8 cellular contexts compared by ENCODE assay signal in the genomic region with DNA sequence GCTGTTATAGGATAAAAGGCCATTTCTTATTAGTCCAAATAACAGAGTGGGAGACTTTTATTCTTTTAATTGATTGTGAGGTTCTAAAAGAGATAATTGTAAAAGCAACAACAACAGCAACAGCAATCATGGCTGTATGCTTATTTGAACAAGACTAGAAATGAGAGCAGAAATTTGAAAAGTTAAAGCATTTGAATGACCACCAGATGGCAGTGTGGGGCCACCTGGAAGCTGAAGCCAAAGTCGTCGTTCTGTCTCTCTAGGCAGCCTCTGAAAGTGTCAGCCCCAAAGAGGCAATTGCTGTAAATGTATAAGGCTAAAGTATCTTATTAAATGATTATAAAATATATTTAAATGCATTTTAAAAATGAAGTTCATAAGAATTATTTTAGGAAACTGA. TPM values are rescaled to one million over a fixed set of nuclear protein-coding genes. Genes with fewer than 3 reads are reported as not detected.
A peak's percentile ranks its signal among the peaks of the same experiment; 100 is the strongest.
DNase-seq lines count a peak whose midpoint lies in the region; ATAC-seq, FAIRE-seq and TF ChIP-seq lines count a peak whose summit lies in the region.

No MANE protein-coding gene starts in this region.

- no CpG with 5 or more reads among the region's 2 CpGs for WGBS in iPS DF 6.9 (ENCODE audit: insufficient coverage, insufficient read length)

- H2AFZ ChIP-seq in HCT116 (ENCODE audit: low read depth, low read length, poor library complexity, severe bottlenecking) = no peak overlapping the region
- no peak overlapping the region for H2AFZ ChIP-seq in astrocyte (ENCODE audit: low read depth, low read length)

- H3K4me1 Mint-ChIP-seq in astrocyte (ENCODE audit: low read depth, unreplicated experiment) = no peaks in the 10 kb centered on the region

- H3K9me3 ChIP-seq in HCT116 (ENCODE audit: control insufficient read depth in 1 of 2, insufficient read depth in 1 of 2, low read depth in 1 of 2, low read length in 2 of 2) (no peaks in the 10 kb centered on the region), astrocyte (ENCODE audit: insufficient read depth, low read depth, low read length) (no peaks in the 10 kb centered on the region), iPS DF 6.9 (ENCODE audit: control insufficient read depth, insufficient read depth, low read length) (no peaks in the 10 kb centered on the region)

- intact Hi-C loops in HCT116 (cut with micrococcal nuclease) = loop anchor here (10.0 kb wide), 1 partner anchor 294 kb away; no protein-coding TSS in a partner anchor

- H3K9ac ChIP-seq in HCT116 (ENCODE audit: low read length) (no peak overlapping the region), astrocyte (ENCODE audit: low read length) (no peak overlapping the region)

- RAD21 ChIA-PET in HCT116 (lab: Charles Lee; ENCODE audit: low non-redundant PET in 1 of 2, low total read pairs in 2 of 2, uncharacterized antibody in 2 of 2, unreplicated experiment in 2 of 2) = no interaction called here

- H3K4me2 ChIP-seq in HCT116 (ENCODE audit: low read length) (no peak overlapping the region), astrocyte (ENCODE audit: low read length) (no peak overlapping the region)

- no peaks in the 10 kb centered on the region for H3K79me2 ChIP-seq in HCT116 (ENCODE audit: insufficient read depth, low read length)
- no peaks in the 10 kb centered on the region for H3K79me2 ChIP-seq in astrocyte (ENCODE audit: insufficient read depth, low read length)

- POLR2A ChIA-PET in HCT116 (lab: Charles Lee) = no interaction called here

- H3K27me3 Mint-ChIP-seq in astrocyte (ENCODE audit: low read depth, unreplicated experiment) = no peaks in the 10 kb centered on the region

- H3K27ac ChIP-seq in HCT116 (ENCODE audit: low read depth, low read length) (no peak overlapping the region), astrocyte (ENCODE audit: low read depth, low read length) (no peak overlapping the region), iPS DF 6.9 (ENCODE audit: low read length) (no peak overlapping the region)

- DNase-seq in GM03348 (ENCODE audit: low spot score) (peak; percentile 21), HCT116 (ENCODE audit: low read depth, low spot score) (peak; percentile 10), NCI-H146 (lab: John Stamatoyannopoulos, UW) (peak; percentile 79), T-helper 22 cell (ENCODE audit: low read depth) (peak; percentile 3), astrocyte (ENCODE audit: low read depth) (peak; percentile 3), iPS DF 6.9 (ENCODE audit: low read depth, low spot score) (peak; percentile 9)
- DNase-seq in stimulated activated CD4-positive, alpha-beta T cell treated with anti-CD3 and anti-CD28 coated beads, Interleukin-1b, Interleukin-23, amount 100 ng/mL, for 1 hour (ENCODE audit: low read depth in 2 of 2) = peak; percentile 4 to 6

- TF ChIP-seq RAD21 in HCT116 (IDR thresholded peaks at IDR 0.05; ENCODE audit: low read depth) = peak; percentile 49

- no peak overlapping the region for H3K4me3 Mint-ChIP-seq in astrocyte (ENCODE audit: unreplicated experiment)

- no peaks in the 10 kb centered on the region; the same call in 1 of the 2 replicates for H3K27me3 ChIP-seq in HCT116 (ENCODE audit: insufficient read depth, low read length)
- no peaks in the 10 kb centered on the region for H3K27me3 ChIP-seq in astrocyte (ENCODE audit: insufficient read depth, low read length)
- H3K27me3 ChIP-seq in iPS DF 6.9 (ENCODE audit: control insufficient read depth, insufficient read depth, low read length) = no peaks in the 10 kb centered on the region

- H3K36me3 ChIP-seq in HCT116 (ENCODE audit: control insufficient read depth in 1 of 2, insufficient read depth in 2 of 2, low read length in 2 of 2) (no peaks in the 10 kb centered on the region), astrocyte (ENCODE audit: insufficient read depth, low read length) (no peaks in the 10 kb centered on the region), iPS DF 6.9 (ENCODE audit: control insufficient read depth, insufficient read depth, low read length) (no peaks in the 10 kb centered on the region)

- BruUV-seq in HCT116 (replicated peaks; lab: Mats Ljungman, UMichigan) = no TSS peak

- no peaks in the 10 kb centered on the region for H3K9me3 Mint-ChIP-seq in astrocyte (ENCODE audit: unreplicated experiment)

- H3K4me1 ChIP-seq in HCT116 (ENCODE audit: control insufficient read depth in 1 of 2, insufficient read depth in 2 of 2, low read length in 2 of 2) (no peaks in the 10 kb centered on the region), astrocyte (ENCODE audit: insufficient read depth, low read length) (no peaks in the 10 kb centered on the region), iPS DF 6.9 (ENCODE audit: control insufficient read depth, insufficient read depth, low read length) (no peaks in the 10 kb centered on the region)

- peak; percentile 70 for ATAC-seq in HCT116
- no peak for ATAC-seq in HG03045 (IDR thresholded peaks at IDR 0.05; ENCODE audit: unreplicated experiment)

- peak; percentile 99 for FAIRE-seq in astrocyte (lab: Jason Lieb, UNC)

- H4K20me1 ChIP-seq in HCT116 (ENCODE audit: insufficient read depth) (no peaks in the 10 kb centered on the region), astrocyte (ENCODE audit: insufficient read depth, low read length) (no peaks in the 10 kb centered on the region)

- no peaks in the 10 kb centered on the region for H3K9me2 ChIP-seq in HCT116 (ENCODE audit: insufficient read depth)

- CTCF ChIA-PET in HCT116 (lab: Charles Lee) = no interaction called here

- TF ChIP-seq CTCF in HCT116 (IDR thresholded peaks at IDR 0.05 in 2 of 3, conservative IDR thresholded peaks at IDR 0.05 in 1 of 3; ENCODE audit: borderline replicate concordance in 1 of 3, insufficient read depth in 1 of 3, low read depth in 2 of 3, low read length in 2 of 3) = peak; percentile 16 to 54 (median 47); a peak in 5 of 6 replicates
- TF ChIP-seq CTCF in astrocyte (IDR thresholded peaks at IDR 0.05; ENCODE audit: insufficient read depth, low read depth, low read length) = peak; percentile 51

- H3K4me3 ChIP-seq in HCT116 (replicated peaks in 1 of 2; ENCODE audit: low read depth in 1 of 2, low read length in 2 of 2) (no peak overlapping the region), astrocyte (ENCODE audit: insufficient read depth, low read depth, low read length) (no peak overlapping the region), iPS DF 6.9 (ENCODE audit: low read length) (no peak overlapping the region)

- TF ChIP-seq POLR2A in HCT116 (IDR thresholded peaks at IDR 0.05; ENCODE audit: borderline replicate concordance, extremely low read depth, insufficient read depth, insufficient read length) = no peak

- no peak overlapping the region for H3K27ac Mint-ChIP-seq in astrocyte (ENCODE audit: unreplicated experiment)

- H3K36me3 Mint-ChIP-seq in astrocyte (ENCODE audit: low read depth, unreplicated experiment) = no peaks in the 10 kb centered on the region

TF ChIP-seq in HCT116, 20 proteins besides CTCF, POLR2A, EP300 and RAD21:
- no peak for TF ChIP-seq EZH2phosphoT487 (IDR thresholded peaks at IDR 0.05; ENCODE audit: borderline replicate concordance)
- TF ChIP-seq JUND (IDR thresholded peaks at IDR 0.05) = no peak
- TF ChIP-seq CBX3 (IDR thresholded peaks at IDR 0.05; ENCODE audit: low read depth) = no peak
- TF ChIP-seq FOSL1 (IDR thresholded peaks at IDR 0.05; ENCODE audit: low read depth) = no peak
- TF ChIP-seq CEBPB (IDR thresholded peaks at IDR 0.05; ENCODE audit: low read depth) = no peak
- no peak for TF ChIP-seq SIN3A (IDR thresholded peaks at IDR 0.05; ENCODE audit: low read depth)
- TF ChIP-seq, protein P1, sequence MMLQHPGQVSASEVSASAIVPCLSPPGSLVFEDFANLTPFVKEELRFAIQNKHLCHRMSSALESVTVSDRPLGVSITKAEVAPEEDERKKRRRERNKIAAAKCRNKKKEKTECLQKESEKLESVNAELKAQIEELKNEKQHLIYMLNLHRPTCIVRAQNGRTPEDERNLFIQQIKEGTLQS (IDR thresholded peaks at IDR 0.05) = no peak
- no peak for TF ChIP-seq SRF (IDR thresholded peaks at IDR 0.05; ENCODE audit: low read depth)
- no peak for TF ChIP-seq TCF7L2 (IDR thresholded peaks at IDR 0.05; ENCODE audit: borderline replicate concordance, extremely low read depth, insufficient read depth, insufficient read length)
- no peak for TF ChIP-seq ZFX (IDR thresholded peaks at IDR 0.05)
- no peak for TF ChIP-seq EGR1 (IDR thresholded peaks at IDR 0.05; ENCODE audit: low read depth)
- TF ChIP-seq SP1 (IDR thresholded peaks at IDR 0.05; ENCODE audit: low read depth) = no peak
TF ChIP-seq in HCT116: peak in this region for 0.

RNA-seq across cellular contexts. Expression of gene SH2D1A, which starts 42.2 kb away (rescaled TPM):
- total RNA-seq in HCT116 (2021; ENCODE audit: unreplicated experiment) (0.15 TPM), astrocyte (not detected in 2 replicates)
- polyA plus RNA-seq in HCT116 (2012) = not detected in 2 replicates

RNA-seq across cellular contexts. Expression of gene TEX13D, which starts 56.1 kb away (rescaled TPM):
- total RNA-seq in HCT116 (2021; ENCODE audit: unreplicated experiment) = 0.15 TPM
- not detected in 2 replicates for polyA plus RNA-seq in HCT116 (2012)
- not detected in 2 replicates for total RNA-seq in astrocyte

Comparison
In these comparisons a context has a peak if more than half of its experiments do, and no peak if none do; other contexts are left out.
1. DNase-seq: peak in every context shown above with its lines; median percentile 79 in NCI-H146; 21 in GM03348; 10 in HCT116; 9 in iPS DF 6.9; 5 in stimulated activated CD4-positive, alpha-beta T cell treated with anti-CD3 and anti-CD28 coated beads, Interleukin-1b, Interleukin-23, amount 100 ng/mL, for 1 hour; 3 in T-helper 22 cell; 3 in astrocyte.